1 cellular context compared by ENCODE assay signal in the genomic region with DNA sequence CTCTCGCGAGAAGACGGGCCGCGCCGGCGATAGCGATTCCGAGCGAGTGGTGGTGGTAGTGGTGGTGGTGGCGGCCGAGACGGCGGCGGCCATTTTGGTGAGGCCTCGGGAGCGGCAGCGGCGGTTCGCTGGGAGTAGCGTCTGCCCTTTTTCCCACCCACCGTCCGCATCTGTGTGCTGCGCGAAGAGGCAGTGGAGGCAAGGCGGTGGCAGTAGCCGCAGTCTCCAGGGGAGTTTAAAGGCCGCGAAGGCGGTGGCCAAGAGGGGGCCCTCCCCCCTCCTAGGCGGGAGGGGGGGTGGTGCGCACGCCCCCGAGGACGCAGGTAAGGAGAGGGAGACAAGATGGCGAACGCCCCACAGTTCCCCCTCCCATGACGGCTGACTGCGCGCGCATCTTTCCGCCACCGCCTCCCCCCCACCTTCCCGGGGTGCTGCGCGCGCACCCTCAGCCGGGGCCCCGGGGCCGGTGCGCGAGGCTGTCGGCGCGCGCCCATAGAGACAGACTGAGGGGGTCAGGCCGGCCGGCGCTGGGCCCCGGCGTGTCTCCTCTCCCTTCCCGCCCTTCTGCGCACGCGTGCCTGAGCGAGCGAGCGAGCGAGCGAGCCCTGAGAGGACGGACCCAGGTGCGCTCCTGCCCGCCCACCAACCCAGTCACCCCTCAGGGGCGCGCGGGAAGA.
TF ChIP-seq lines count a peak whose summit lies in the region.

No MANE protein-coding gene starts in this region.

TF ChIP-seq in HepG2, 621 proteins besides CTCF, POLR2A, EP300 and RAD21 (continued from another document and continues in another):
- TF ChIP-seq, protein P1, sequence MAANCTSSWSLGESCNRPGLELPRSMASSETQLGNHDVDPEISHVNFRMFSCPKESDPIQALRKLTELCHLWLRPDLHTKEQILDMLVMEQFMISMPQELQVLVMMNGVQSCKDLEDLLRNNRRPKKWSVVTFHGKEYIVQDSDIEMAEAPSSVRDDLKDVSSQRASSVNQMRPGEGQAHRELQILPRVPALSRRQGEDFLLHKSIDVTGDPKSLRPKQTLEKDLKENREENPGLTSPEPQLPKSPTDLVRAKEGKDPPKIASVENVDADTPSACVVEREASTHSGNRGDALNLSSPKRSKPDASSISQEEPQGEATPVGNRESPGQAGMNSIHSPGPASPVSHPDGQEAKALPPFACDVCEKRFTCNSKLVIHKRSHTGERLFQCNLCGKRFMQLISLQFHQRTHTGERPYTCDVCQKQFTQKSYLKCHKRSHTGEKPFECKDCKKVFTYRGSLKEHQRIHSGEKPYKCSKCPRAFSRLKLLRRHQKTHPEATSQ (CRISPR knock-in tag; IDR thresholded peaks at IDR 0.05; ENCODE audit: borderline replicate concordance): peak; percentile 89; the same call in 1 of the 2 replicates
- TF ChIP-seq, protein P2, sequence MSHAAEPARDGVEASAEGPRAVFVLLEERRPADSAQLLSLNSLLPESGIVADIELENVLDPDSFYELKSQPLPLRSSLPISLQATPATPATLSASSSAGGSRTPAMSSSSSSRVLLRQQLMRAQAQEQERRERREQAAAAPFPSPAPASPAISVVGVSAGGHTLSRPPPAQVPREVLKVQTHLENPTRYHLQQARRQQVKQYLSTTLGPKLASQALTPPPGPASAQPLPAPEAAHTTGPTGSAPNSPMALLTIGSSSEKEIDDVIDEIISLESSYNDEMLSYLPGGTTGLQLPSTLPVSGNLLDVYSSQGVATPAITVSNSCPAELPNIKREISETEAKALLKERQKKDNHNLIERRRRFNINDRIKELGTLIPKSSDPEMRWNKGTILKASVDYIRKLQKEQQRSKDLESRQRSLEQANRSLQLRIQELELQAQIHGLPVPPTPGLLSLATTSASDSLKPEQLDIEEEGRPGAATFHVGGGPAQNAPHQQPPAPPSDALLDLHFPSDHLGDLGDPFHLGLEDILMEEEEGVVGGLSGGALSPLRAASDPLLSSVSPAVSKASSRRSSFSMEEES (CRISPR knock-in tag; IDR thresholded peaks at IDR 0.05): peak; percentile 82
- TF ChIP-seq, protein P3, sequence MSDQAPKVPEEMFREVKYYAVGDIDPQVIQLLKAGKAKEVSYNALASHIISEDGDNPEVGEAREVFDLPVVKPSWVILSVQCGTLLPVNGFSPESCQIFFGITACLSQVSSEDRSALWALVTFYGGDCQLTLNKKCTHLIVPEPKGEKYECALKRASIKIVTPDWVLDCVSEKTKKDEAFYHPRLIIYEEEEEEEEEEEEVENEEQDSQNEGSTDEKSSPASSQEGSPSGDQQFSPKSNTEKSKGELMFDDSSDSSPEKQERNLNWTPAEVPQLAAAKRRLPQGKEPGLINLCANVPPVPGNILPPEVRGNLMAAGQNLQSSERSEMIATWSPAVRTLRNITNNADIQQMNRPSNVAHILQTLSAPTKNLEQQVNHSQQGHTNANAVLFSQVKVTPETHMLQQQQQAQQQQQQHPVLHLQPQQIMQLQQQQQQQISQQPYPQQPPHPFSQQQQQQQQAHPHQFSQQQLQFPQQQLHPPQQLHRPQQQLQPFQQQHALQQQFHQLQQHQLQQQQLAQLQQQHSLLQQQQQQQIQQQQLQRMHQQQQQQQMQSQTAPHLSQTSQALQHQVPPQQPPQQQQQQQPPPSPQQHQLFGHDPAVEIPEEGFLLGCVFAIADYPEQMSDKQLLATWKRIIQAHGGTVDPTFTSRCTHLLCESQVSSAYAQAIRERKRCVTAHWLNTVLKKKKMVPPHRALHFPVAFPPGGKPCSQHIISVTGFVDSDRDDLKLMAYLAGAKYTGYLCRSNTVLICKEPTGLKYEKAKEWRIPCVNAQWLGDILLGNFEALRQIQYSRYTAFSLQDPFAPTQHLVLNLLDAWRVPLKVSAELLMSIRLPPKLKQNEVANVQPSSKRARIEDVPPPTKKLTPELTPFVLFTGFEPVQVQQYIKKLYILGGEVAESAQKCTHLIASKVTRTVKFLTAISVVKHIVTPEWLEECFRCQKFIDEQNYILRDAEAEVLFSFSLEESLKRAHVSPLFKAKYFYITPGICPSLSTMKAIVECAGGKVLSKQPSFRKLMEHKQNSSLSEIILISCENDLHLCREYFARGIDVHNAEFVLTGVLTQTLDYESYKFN (CRISPR knock-in tag; conservative IDR thresholded peaks at IDR 0.05): peak; percentile 68
- TF ChIP-seq, protein P4, sequence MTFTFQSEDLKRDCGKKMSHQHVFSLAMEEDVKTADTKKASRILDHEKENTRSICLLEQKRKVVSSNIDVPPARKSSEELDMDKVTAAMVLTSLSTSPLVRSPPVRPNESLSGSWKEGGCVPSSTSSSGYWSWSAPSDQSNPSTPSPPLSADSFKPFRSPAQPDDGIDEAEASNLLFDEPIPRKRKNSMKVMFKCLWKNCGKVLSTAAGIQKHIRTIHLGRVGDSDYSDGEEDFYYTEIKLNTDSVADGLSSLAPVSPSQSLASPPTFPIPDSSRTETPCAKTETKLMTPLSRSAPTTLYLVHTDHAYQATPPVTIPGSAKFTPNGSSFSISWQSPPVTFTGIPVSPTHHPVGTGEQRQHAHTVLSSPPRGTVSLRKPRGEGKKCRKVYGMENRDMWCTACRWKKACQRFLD (CRISPR knock-in tag; IDR thresholded peaks at IDR 0.05; ENCODE audit: borderline replicate concordance): peak; percentile 69; the same call in 1 of the 2 replicates
- TF ChIP-seq ATF1 (CRISPR knock-in tag; IDR thresholded peaks at IDR 0.05): peak; percentile 56; the same call in 1 of the 2 replicates
- TF ChIP-seq, protein P5, sequence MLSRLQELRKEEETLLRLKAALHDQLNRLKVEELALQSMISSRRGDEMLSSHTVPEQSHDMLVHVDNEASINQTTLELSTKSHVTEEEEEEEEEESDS (CRISPR knock-in tag; IDR thresholded peaks at IDR 0.05; ENCODE audit: borderline replicate concordance): 0 out of 2 replicates have a peak, but pooled peaks have one; percentile 40
- peak; percentile 97 for TF ChIP-seq IRF2 (CRISPR knock-in tag; IDR thresholded peaks at IDR 0.05)
- TF ChIP-seq ZNF746 (CRISPR knock-in tag; IDR thresholded peaks at IDR 0.05): peak; percentile 97
- peak; percentile 99 for TF ChIP-seq RBFOX2 (IDR thresholded peaks at IDR 0.05; ENCODE audit: low read depth, low read length)
- no peak for TF ChIP-seq ATRX (CRISPR knock-in tag; IDR thresholded peaks at IDR 0.05; ENCODE audit: borderline replicate concordance)
- TF ChIP-seq, protein P6, sequence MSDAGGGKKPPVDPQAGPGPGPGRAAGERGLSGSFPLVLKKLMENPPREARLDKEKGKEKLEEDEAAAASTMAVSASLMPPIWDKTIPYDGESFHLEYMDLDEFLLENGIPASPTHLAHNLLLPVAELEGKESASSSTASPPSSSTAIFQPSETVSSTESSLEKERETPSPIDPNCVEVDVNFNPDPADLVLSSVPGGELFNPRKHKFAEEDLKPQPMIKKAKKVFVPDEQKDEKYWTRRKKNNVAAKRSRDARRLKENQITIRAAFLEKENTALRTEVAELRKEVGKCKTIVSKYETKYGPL (CRISPR knock-in tag; IDR thresholded peaks at IDR 0.05): no peak; the same call in 1 of the 2 replicates
- peak; percentile 35 for TF ChIP-seq NFYB (CRISPR knock-in tag; IDR thresholded peaks at IDR 0.05)
- no peak for TF ChIP-seq MLLT10 (CRISPR knock-in tag; IDR thresholded peaks at IDR 0.05)
- TF ChIP-seq, protein P7, sequence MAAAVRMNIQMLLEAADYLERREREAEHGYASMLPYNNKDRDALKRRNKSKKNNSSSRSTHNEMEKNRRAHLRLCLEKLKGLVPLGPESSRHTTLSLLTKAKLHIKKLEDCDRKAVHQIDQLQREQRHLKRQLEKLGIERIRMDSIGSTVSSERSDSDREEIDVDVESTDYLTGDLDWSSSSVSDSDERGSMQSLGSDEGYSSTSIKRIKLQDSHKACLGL (CRISPR knock-in tag; IDR thresholded peaks at IDR 0.05): no peak
- peak; percentile 63 for TF ChIP-seq TBL1XR1 (IDR thresholded peaks at IDR 0.05; ENCODE audit: borderline replicate concordance, low read length, partially characterized antibody)
- no peak for TF ChIP-seq NFE2L1 (CRISPR knock-in tag; IDR thresholded peaks at IDR 0.05; ENCODE audit: borderline replicate concordance)
- peak; percentile 95 for TF ChIP-seq ZNF205 (CRISPR knock-in tag; IDR thresholded peaks at IDR 0.05)
- TF ChIP-seq, protein P8, sequence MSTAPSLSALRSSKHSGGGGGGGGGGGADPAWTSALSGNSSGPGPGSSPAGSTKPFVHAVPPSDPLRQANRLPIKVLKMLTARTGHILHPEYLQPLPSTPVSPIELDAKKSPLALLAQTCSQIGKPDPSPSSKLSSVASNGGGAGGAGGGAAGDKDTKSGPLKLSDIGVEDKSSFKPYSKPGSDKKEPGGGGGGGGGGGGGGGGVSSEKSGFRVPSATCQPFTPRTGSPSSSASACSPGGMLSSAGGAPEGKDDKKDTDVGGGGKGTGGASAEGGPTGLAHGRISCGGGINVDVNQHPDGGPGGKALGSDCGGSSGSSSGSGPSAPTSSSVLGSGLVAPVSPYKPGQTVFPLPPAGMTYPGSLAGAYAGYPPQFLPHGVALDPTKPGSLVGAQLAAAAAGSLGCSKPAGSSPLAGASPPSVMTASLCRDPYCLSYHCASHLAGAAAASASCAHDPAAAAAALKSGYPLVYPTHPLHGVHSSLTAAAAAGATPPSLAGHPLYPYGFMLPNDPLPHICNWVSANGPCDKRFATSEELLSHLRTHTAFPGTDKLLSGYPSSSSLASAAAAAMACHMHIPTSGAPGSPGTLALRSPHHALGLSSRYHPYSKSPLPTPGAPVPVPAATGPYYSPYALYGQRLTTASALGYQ (CRISPR knock-in tag; IDR thresholded peaks at IDR 0.05): peak; percentile 62; the same call in 1 of the 2 replicates
- TF ChIP-seq SUZ12 (IDR thresholded peaks at IDR 0.05; ENCODE audit: low read depth, low read length): no peak
- TF ChIP-seq HNRNPH1 (optimal IDR thresholded peaks at IDR 0.05; ENCODE audit: low read depth, low read length): peak; percentile 53
- TF ChIP-seq ZIK1 (CRISPR knock-in tag; IDR thresholded peaks at IDR 0.05; ENCODE audit: borderline replicate concordance, low read depth): no peak
- no peak for TF ChIP-seq ZNF484 (CRISPR knock-in tag; IDR thresholded peaks at IDR 0.05; ENCODE audit: borderline replicate concordance, low read depth)
- TF ChIP-seq, protein P9, sequence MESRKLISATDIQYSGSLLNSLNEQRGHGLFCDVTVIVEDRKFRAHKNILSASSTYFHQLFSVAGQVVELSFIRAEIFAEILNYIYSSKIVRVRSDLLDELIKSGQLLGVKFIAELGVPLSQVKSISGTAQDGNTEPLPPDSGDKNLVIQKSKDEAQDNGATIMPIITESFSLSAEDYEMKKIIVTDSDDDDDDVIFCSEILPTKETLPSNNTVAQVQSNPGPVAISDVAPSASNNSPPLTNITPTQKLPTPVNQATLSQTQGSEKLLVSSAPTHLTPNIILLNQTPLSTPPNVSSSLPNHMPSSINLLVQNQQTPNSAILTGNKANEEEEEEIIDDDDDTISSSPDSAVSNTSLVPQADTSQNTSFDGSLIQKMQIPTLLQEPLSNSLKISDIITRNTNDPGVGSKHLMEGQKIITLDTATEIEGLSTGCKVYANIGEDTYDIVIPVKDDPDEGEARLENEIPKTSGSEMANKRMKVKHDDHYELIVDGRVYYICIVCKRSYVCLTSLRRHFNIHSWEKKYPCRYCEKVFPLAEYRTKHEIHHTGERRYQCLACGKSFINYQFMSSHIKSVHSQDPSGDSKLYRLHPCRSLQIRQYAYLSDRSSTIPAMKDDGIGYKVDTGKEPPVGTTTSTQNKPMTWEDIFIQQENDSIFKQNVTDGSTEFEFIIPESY (CRISPR knock-in tag; IDR thresholded peaks at IDR 0.05): peak; percentile 87
- TF ChIP-seq NFIC (IDR thresholded peaks at IDR 0.05; ENCODE audit: low read length): no peak
- peak; percentile 30 for TF ChIP-seq TAF15 (IDR thresholded peaks at IDR 0.05; ENCODE audit: low read depth, low read length, poor library complexity, severe bottlenecking)
- TF ChIP-seq FIP1L1 (IDR thresholded peaks at IDR 0.05; ENCODE audit: borderline replicate concordance, insufficient read depth, low read depth, low read length): no peak
- TF ChIP-seq, protein P10, sequence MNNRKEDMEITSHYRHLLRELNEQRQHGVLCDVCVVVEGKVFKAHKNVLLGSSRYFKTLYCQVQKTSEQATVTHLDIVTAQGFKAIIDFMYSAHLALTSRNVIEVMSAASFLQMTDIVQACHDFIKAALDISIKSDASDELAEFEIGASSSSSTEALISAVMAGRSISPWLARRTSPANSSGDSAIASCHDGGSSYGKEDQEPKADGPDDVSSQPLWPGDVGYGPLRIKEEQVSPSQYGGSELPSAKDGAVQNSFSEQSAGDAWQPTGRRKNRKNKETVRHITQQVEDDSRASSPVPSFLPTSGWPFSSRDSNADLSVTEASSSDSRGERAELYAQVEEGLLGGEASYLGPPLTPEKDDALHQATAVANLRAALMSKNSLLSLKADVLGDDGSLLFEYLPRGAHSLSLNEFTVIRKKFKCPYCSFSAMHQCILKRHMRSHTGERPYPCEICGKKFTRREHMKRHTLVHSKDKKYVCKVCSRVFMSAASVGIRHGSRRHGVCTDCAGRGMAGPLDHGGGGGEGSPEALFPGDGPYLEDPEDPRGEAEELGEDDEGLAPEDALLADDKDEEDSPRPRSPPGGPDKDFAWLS (CRISPR knock-in tag; IDR thresholded peaks at IDR 0.05; ENCODE audit: borderline replicate concordance): no peak
- TF ChIP-seq MAFK (conservative IDR thresholded peaks at IDR 0.05 in 1 of 2, IDR thresholded peaks at IDR 0.05 in 1 of 2; ENCODE audit: low read length in 2 of 2): no peak
- 0 out of 2 replicates have a peak, but pooled peaks have one; percentile 39 for TF ChIP-seq HHEX (CRISPR knock-in tag; IDR thresholded peaks at IDR 0.05)
- TF ChIP-seq NCOA5 (CRISPR knock-in tag; IDR thresholded peaks at IDR 0.05): no peak
- TF ChIP-seq ZNF251 (CRISPR knock-in tag; IDR thresholded peaks at IDR 0.05): no peak
- TF ChIP-seq HDAC6 (IDR thresholded peaks at IDR 0.05; ENCODE audit: low read depth, low read length): no peak
- no peak; the same call in 1 of the 2 replicates for TF ChIP-seq ZNF570 (CRISPR knock-in tag; IDR thresholded peaks at IDR 0.05; ENCODE audit: borderline replicate concordance)
- TF ChIP-seq MED13 (CRISPR knock-in tag; IDR thresholded peaks at IDR 0.05): 0 out of 2 replicates have a peak, but pooled peaks have one; percentile 13
- TF ChIP-seq SNRNP70 (IDR thresholded peaks at IDR 0.05; ENCODE audit: low read depth, low read length): no peak
- TF ChIP-seq ZNF790 (CRISPR knock-in tag; IDR thresholded peaks at IDR 0.05; ENCODE audit: borderline replicate concordance): no peak
- TF ChIP-seq, protein P11, sequence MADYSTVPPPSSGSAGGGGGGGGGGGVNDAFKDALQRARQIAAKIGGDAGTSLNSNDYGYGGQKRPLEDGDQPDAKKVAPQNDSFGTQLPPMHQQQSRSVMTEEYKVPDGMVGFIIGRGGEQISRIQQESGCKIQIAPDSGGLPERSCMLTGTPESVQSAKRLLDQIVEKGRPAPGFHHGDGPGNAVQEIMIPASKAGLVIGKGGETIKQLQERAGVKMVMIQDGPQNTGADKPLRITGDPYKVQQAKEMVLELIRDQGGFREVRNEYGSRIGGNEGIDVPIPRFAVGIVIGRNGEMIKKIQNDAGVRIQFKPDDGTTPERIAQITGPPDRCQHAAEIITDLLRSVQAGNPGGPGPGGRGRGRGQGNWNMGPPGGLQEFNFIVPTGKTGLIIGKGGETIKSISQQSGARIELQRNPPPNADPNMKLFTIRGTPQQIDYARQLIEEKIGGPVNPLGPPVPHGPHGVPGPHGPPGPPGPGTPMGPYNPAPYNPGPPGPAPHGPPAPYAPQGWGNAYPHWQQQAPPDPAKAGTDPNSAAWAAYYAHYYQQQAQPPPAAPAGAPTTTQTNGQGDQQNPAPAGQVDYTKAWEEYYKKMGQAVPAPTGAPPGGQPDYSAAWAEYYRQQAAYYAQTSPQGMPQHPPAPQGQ (CRISPR knock-in tag; IDR thresholded peaks at IDR 0.05; ENCODE audit: borderline replicate concordance): peak; percentile 62; the same call in 1 of the 2 replicates
- peak; percentile 37; the same call in 1 of the 2 replicates for TF ChIP-seq SP4 (CRISPR knock-in tag; IDR thresholded peaks at IDR 0.05)
- TF ChIP-seq REPIN1 (CRISPR knock-in tag; IDR thresholded peaks at IDR 0.05; ENCODE audit: borderline replicate concordance, low read depth): peak; percentile 69
